In the genomic region with DNA sequence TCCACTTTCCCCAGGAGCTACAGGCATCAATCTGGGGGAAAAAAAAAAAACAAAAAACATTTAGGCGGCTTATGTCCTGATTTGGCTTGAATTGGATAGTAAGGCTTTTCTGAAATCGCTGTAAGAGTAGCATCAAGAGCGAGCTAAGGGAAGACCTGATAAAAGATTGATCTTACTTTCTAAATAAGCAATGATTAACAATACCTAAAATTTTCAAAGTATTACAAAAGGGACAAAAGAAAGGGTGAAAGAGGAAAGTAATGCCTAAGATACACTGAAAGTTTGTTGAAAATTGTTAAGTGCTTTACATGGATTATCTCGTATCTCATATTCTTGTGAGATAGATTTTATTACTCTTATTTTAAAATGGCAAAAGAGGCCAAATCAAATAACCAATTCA, we compare ENCODE assay signal across 12 cellular contexts.
DNase-seq lines count a peak whose midpoint lies in the region; ATAC-seq, FAIRE-seq and TF ChIP-seq lines count a peak whose summit lies in the region.
"Had no signal": no experiment of that assay in that cellular context is flagged by ENCODE, and none has a peak within 500 bp of the region (broad histone marks: within the 10 kb centered on the region; RNA-seq: fewer than 3 reads in every experiment).

No MANE protein-coding gene starts in this region.

- H3K27me3 ChIP-seq in OCI-LY1 (ENCODE audit: insufficient read depth, low read length) (no peaks in the 10 kb centered on the region), ectodermal cell (ENCODE audit: control insufficient read depth, insufficient read depth, low read length, poor library complexity, severe bottlenecking) (no peaks in the 10 kb centered on the region)

- intact Hi-C loops in kidney (cut with DNase I), result no loop called here

- H3K36me3 ChIP-seq in OCI-LY1 (ENCODE audit: insufficient read depth, low read length) (peaks cover 4% of the 10 kb centered on the region), ectodermal cell (ENCODE audit: control insufficient read depth, insufficient read depth, low read length) (no peaks in the 10 kb centered on the region), kidney (ENCODE audit: control insufficient read depth in 1 of 2, insufficient read depth in 2 of 2, low read length in 2 of 2) (no peaks in the 10 kb centered on the region)
- H3K36me3 ChIP-seq: gastrocnemius medialis had no signal

- CTCF ChIA-PET in activated naive CD4-positive, alpha-beta T cell treated with anti-CD3 and anti-CD28 coated beads, Interleukin-2, amount 10 ng/mL, durations not matched to agents 7 days and 5 days (lab: Charles Lee), result no interaction called here

- no peak for ATAC-seq in stimulated activated naive B cell treated with anti-CD40 and anti-IgM and Interleukin-4, amounts not matched to agents 10 μg/mL and 1 μg/mL and 100 μg/mL, for 72 hours (replicated peaks)
- ATAC-seq: gastrocnemius medialis, right cardiac atrium had no signal

- peaks cover 60% of the 10 kb centered on the region for H3K4me1 Mint-ChIP-seq in activated naive CD4-positive, alpha-beta T cell treated with anti-CD3 and anti-CD28 coated beads, Interleukin-2, amount 10 ng/mL, durations not matched to agents 7 days and 5 days
- H3K4me1 Mint-ChIP-seq in stimulated activated naive B cell treated with anti-CD40 and anti-IgM and Interleukin-4, amounts not matched to agents 10 μg/mL and 1 μg/mL and 100 μg/mL, for 72 hours, result peaks cover 24 to 49% of the 10 kb centered on the region in 2 donors

- H4K20me1 ChIP-seq in OCI-LY1 (ENCODE audit: insufficient read depth, low read length), result no peaks in the 10 kb centered on the region

- peak overlapping the region; percentile 76 for H3K4me3 ChIP-seq in OCI-LY1 (ENCODE audit: low read depth, low read length, poor library complexity, severe bottlenecking)
- H3K4me3 ChIP-seq in ectodermal cell (ENCODE audit: insufficient read depth, low read depth, low read length), result peak overlapping the region; percentile 1
- no peak overlapping the region for H3K4me3 ChIP-seq in kidney (ENCODE audit: low read length in 2 of 2)
- H3K4me3 ChIP-seq: gastrocnemius medialis had no signal

- H3K27me3 Mint-ChIP-seq in activated naive CD4-positive, alpha-beta T cell treated with anti-CD3 and anti-CD28 coated beads, Interleukin-2, amount 10 ng/mL, durations not matched to agents 7 days and 5 days, result no peaks in the 10 kb centered on the region
- no peaks in the 10 kb centered on the region for H3K27me3 Mint-ChIP-seq in stimulated activated naive B cell treated with anti-CD40 and anti-IgM and Interleukin-4, amounts not matched to agents 10 μg/mL and 1 μg/mL and 100 μg/mL, for 72 hours

- WGBS in ectodermal cell, 2 experiments, result 34 to 40% methylated on average over 2 to 4 of the region's 4 CpGs

- H3F3A ChIP-seq in OCI-LY1 (ENCODE audit: insufficient read depth, low read length), result peaks cover 23% of the 10 kb centered on the region

- H3K9me3 Mint-ChIP-seq in activated naive CD4-positive, alpha-beta T cell treated with anti-CD3 and anti-CD28 coated beads, Interleukin-2, amount 10 ng/mL, durations not matched to agents 7 days and 5 days, result no peaks in the 10 kb centered on the region
- no peaks in the 10 kb centered on the region for H3K9me3 Mint-ChIP-seq in stimulated activated naive B cell treated with anti-CD40 and anti-IgM and Interleukin-4, amounts not matched to agents 10 μg/mL and 1 μg/mL and 100 μg/mL, for 72 hours

- H3K9me2 ChIP-seq in OCI-LY1 (ENCODE audit: low read depth, low read length), result no peaks in the 10 kb centered on the region

- peaks cover 27% of the 10 kb centered on the region for H3K36me3 Mint-ChIP-seq in activated naive CD4-positive, alpha-beta T cell treated with anti-CD3 and anti-CD28 coated beads, Interleukin-2, amount 10 ng/mL, durations not matched to agents 7 days and 5 days
- peaks cover 29 to 35% of the 10 kb centered on the region in 2 donors for H3K36me3 Mint-ChIP-seq in stimulated activated naive B cell treated with anti-CD40 and anti-IgM and Interleukin-4, amounts not matched to agents 10 μg/mL and 1 μg/mL and 100 μg/mL, for 72 hours

- no peaks in the 10 kb centered on the region for H3K79me2 ChIP-seq in OCI-LY1 (ENCODE audit: insufficient read depth, low read length)

- H3K27ac Mint-ChIP-seq in activated naive CD4-positive, alpha-beta T cell treated with anti-CD3 and anti-CD28 coated beads, Interleukin-2, amount 10 ng/mL, durations not matched to agents 7 days and 5 days, result peak overlapping the region; percentile 93
- H3K27ac Mint-ChIP-seq in stimulated activated naive B cell treated with anti-CD40 and anti-IgM and Interleukin-4, amounts not matched to agents 10 μg/mL and 1 μg/mL and 100 μg/mL, for 72 hours, result peak overlapping the region; percentile 84

- no peak overlapping the region for H2AFZ ChIP-seq in OCI-LY1 (ENCODE audit: low read length)

- H3K27ac ChIP-seq in OCI-LY1 (ENCODE audit: low read depth, low read length, poor library complexity, severe bottlenecking) (peak overlapping the region; percentile 99), ectodermal cell (ENCODE audit: insufficient read depth, low read depth, low read length, poor library complexity, severe bottlenecking) (no peak overlapping the region), kidney (ENCODE audit: low read depth in 2 of 2, low read length in 2 of 2) (no peak overlapping the region)
- H3K27ac ChIP-seq: gastrocnemius medialis had no signal

- H3K9ac ChIP-seq in OCI-LY1 (ENCODE audit: low read length) (peak overlapping the region; percentile 55), kidney (ENCODE audit: low read length in 2 of 2) (no peak overlapping the region)

- peak overlapping the region; percentile 62 for H3K4me2 ChIP-seq in OCI-LY1 (ENCODE audit: low read length)

- H3K9me3 ChIP-seq in OCI-LY1 (ENCODE audit: low read length) (no peaks in the 10 kb centered on the region), ectodermal cell (ENCODE audit: control insufficient read depth, low read length) (no peaks in the 10 kb centered on the region), kidney (ENCODE audit: control insufficient read depth in 1 of 2, low read length in 2 of 2) (no peaks in the 10 kb centered on the region)
- H3K9me3 ChIP-seq: gastrocnemius medialis had no signal

- peaks cover 73% of the 10 kb centered on the region for H3K4me1 ChIP-seq in OCI-LY1 (ENCODE audit: insufficient read depth, low read length, severe bottlenecking)
- H3K4me1 ChIP-seq in ectodermal cell (ENCODE audit: control insufficient read depth, insufficient read depth, low read length), result peaks cover 8% of the 10 kb centered on the region
- H3K4me1 ChIP-seq in kidney (ENCODE audit: control insufficient read depth in 1 of 2, insufficient read depth in 1 of 2, low read depth in 1 of 2, low read length in 2 of 2), result peaks cover 0 to 6% of the 10 kb centered on the region in 2 donors

- no peak for DNase-seq in activated naive CD4-positive, alpha-beta T cell treated with anti-CD3 and anti-CD28 coated beads, Interleukin-2, amount 10 ng/mL, durations not matched to agents 7 days and 5 days
- no peak for DNase-seq in activated naive CD4-positive, alpha-beta T cell treated with anti-CD3 and anti-CD28 coated beads, Interleukin-2, amount 50 U/mL, for 16 hours
- DNase-seq in stimulated activated naive B cell treated with anti-CD40 and anti-IgM and Interleukin-4, amounts not matched to agents 10 μg/mL and 1 μg/mL and 100 μg/mL, for 72 hours, result no peak
- DNase-seq in NCI-H524 treated with DMSO at 0.1 percent for 48 hours (lab: John Stamatoyannopoulos, UW), result no peak
- no peak for DNase-seq in DMS114 treated with DMSO at 0.1 percent for 48 hours (lab: John Stamatoyannopoulos, UW; ENCODE audit: unreplicated experiment)
- DNase-seq in kidney, result no peak
- DNase-seq: activated CD8-positive, alpha-beta memory T cell treated with anti-CD3 and anti-CD28 coated beads, Interleukin-2, amount 50 U/mL, for 4 hours; gastrocnemius medialis; NCI-H524; right cardiac atrium had no signal

- no peak for TF ChIP-seq CTCF in OCI-LY1 (IDR thresholded peaks at IDR 0.05; ENCODE audit: low read length)
- TF ChIP-seq CTCF in kidney (IDR thresholded peaks at IDR 0.05; ENCODE audit: borderline replicate concordance, extremely low read depth, insufficient read depth), result no peak

- peak overlapping the region; percentile 79 for H3K4me3 Mint-ChIP-seq in activated naive CD4-positive, alpha-beta T cell treated with anti-CD3 and anti-CD28 coated beads, Interleukin-2, amount 10 ng/mL, durations not matched to agents 7 days and 5 days
- H3K4me3 Mint-ChIP-seq in stimulated activated naive B cell treated with anti-CD40 and anti-IgM and Interleukin-4, amounts not matched to agents 10 μg/mL and 1 μg/mL and 100 μg/mL, for 72 hours, result peak overlapping the region; percentile 66 to 80

- FAIRE-seq in kidney (lab: Jason Lieb, UNC), result no peak

Comparison
In these comparisons a context has a peak if more than half of its experiments do, and no peak if none do; other contexts are left out.
1. H3K4me3 ChIP-seq: peak in OCI-LY1 (single experiment) and ectodermal cell (single experiment); none in kidney (0 of 2).